Comparison of ENCODE assay signal across 8 cellular contexts in the genomic region with DNA sequence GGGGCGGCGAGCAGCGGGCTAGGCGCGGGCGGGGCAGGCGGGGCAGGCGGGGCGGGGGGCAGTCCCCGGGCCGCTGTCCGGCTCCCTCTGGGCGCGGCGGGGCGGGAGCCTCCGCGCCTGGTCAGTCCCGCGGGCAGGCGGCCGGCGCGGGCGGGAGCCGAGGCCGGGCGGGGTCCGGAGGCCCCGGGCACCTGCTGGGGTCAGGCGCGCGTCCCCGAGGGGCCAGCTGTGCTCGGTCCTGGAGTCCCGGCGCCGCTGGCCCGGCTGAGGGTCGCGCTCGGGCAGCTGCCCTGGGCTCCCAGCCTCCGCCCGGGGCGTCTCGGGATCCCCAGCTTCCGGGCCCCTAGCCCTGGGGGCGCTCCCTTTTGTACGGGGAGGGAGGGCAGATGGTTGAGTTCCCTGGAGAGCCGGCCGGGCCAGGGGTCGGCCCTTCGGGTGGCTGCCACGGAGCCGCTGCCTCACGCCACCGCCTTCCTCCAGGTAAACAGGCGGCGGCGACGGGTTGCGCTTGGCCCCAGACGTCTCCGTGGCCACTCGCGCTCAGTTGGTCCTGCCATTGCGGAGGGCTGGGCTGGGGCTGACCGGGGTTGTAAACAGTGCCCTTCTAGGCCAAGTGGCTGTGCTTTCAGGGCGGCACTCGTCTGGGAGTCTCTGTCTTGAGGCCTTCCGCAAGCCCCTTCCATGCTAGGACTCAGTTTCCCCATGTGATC. TPM values are rescaled to one million over a fixed set of nuclear protein-coding genes. Genes with fewer than 3 reads are reported as not detected.
DNase-seq lines count a peak whose midpoint lies in the region; ATAC-seq and TF ChIP-seq lines count a peak whose summit lies in the region.

No MANE protein-coding gene starts in this region.

- H3K9me3 Mint-ChIP-seq in MCF 10A (ENCODE audit: unreplicated experiment): no peaks in the 10 kb centered on the region
- H3K9me3 Mint-ChIP-seq in stimulated activated naive CD8-positive, alpha-beta T cell treated with anti-CD3 and anti-CD28 coated beads, Interleukin-15, Interleukin-2, amounts not matched to agents 100 ng/mL and 50 ng/mL, for 24 hours: no peaks in the 10 kb centered on the region

- peaks cover 0 to 26% (median 7%) of the 10 kb centered on the region in 4 donors for H3K4me1 ChIP-seq in Peyer's patch

- POLR2A ChIA-PET in MCF 10A (lab: Yijun Ruan, JAX): interaction anchor here (0.8 to 1.4 kb wide), 4 partner anchors 10 to 67 kb away, joined by 3 to 5 read pairs (median 3); a partner anchor contains a TSS

- TF ChIP-seq POLR2A in Peyer's patch (IDR thresholded peaks at IDR 0.05): no peak

- peaks cover 0 to 18% (median 0%) of the 10 kb centered on the region in 3 donors for H3K36me3 ChIP-seq in Peyer's patch

- no peaks in the 10 kb centered on the region for H3K9me3 ChIP-seq in Peyer's patch

- H3K27me3 ChIP-seq in Peyer's patch: no peaks in the 10 kb centered on the region

- H3K4me3 ChIP-seq in Peyer's patch: peak overlapping the region; percentile 79 to 99 (median 88)

- CTCF ChIA-PET in MCF 10A (lab: Yijun Ruan, JAX): interaction anchor here (0.9 to 1.6 kb wide), 3 partner anchors 41 to 76 kb away, joined by 3 to 6 read pairs (median 4); no protein-coding TSS in a partner anchor

- H3K4me1 Mint-ChIP-seq in MCF 10A (ENCODE audit: insufficient read depth, unreplicated experiment): peaks cover 28% of the 10 kb centered on the region
- peaks cover 23% of the 10 kb centered on the region for H3K4me1 Mint-ChIP-seq in stimulated activated naive CD8-positive, alpha-beta T cell treated with anti-CD3 and anti-CD28 coated beads, Interleukin-15, Interleukin-2, amounts not matched to agents 100 ng/mL and 50 ng/mL, for 24 hours (ENCODE audit: low read depth)

- peak overlapping the region; percentile 66 for H3K27ac Mint-ChIP-seq in MCF 10A (ENCODE audit: low read depth, unreplicated experiment)
- peak overlapping the region; percentile 33 for H3K27ac Mint-ChIP-seq in stimulated activated naive CD8-positive, alpha-beta T cell treated with anti-CD3 and anti-CD28 coated beads, Interleukin-15, Interleukin-2, amounts not matched to agents 100 ng/mL and 50 ng/mL, for 24 hours

- peak; percentile 53 for DNase-seq in NCI-H146 (lab: John Stamatoyannopoulos, UW)
- no peak for DNase-seq in NCI-H146 treated with DMSO at 0.1 percent for 48 hours (lab: John Stamatoyannopoulos, UW; ENCODE audit: unreplicated experiment)
- DNase-seq in Peyer's patch: peak; percentile 23 to 69 (median 58)
- peak; percentile 32 for DNase-seq in MCF 10A (ENCODE audit: unreplicated experiment)
- peak; percentile 37 to 69 for DNase-seq in left colon
- DNase-seq in NCI-H1436 treated with DMSO at 0.1 percent for 48 hours (lab: John Stamatoyannopoulos, UW): no peak

- peak overlapping the region; percentile 75 for H3K4me3 Mint-ChIP-seq in MCF 10A (ENCODE audit: unreplicated experiment)
- peak overlapping the region; percentile 82 for H3K4me3 Mint-ChIP-seq in stimulated activated naive CD8-positive, alpha-beta T cell treated with anti-CD3 and anti-CD28 coated beads, Interleukin-15, Interleukin-2, amounts not matched to agents 100 ng/mL and 50 ng/mL, for 24 hours

- intact Hi-C loops in MCF 10A (cut with micrococcal nuclease) (no loop called here), left colon (cut with DNase I, micrococcal nuclease) (no loop called here)

- no TSS peak for BruUV-seq in MCF 10A (replicated peaks; lab: Mats Ljungman, UMichigan)

- H3K27me3 Mint-ChIP-seq in MCF 10A (ENCODE audit: insufficient read depth, unreplicated experiment): no peaks in the 10 kb centered on the region
- H3K27me3 Mint-ChIP-seq in stimulated activated naive CD8-positive, alpha-beta T cell treated with anti-CD3 and anti-CD28 coated beads, Interleukin-15, Interleukin-2, amounts not matched to agents 100 ng/mL and 50 ng/mL, for 24 hours: peaks cover 4% of the 10 kb centered on the region

- ATAC-seq in HG02870 (IDR thresholded peaks at IDR 0.05; ENCODE audit: unreplicated experiment): peak; percentile 30
- ATAC-seq in left colon: peak; percentile 62

- TF ChIP-seq CTCF in Peyer's patch (IDR thresholded peaks at IDR 0.05) (no peak), MCF 10A (IDR thresholded peaks at IDR 0.05; ENCODE audit: unreplicated experiment) (no peak)

- peak overlapping the region; percentile 91 to 96 (median 95) for H3K27ac ChIP-seq in Peyer's patch

- peaks cover 23% of the 10 kb centered on the region for H3K36me3 Mint-ChIP-seq in MCF 10A (ENCODE audit: insufficient read depth, unreplicated experiment)
- H3K36me3 Mint-ChIP-seq in stimulated activated naive CD8-positive, alpha-beta T cell treated with anti-CD3 and anti-CD28 coated beads, Interleukin-15, Interleukin-2, amounts not matched to agents 100 ng/mL and 50 ng/mL, for 24 hours (ENCODE audit: low read depth): peaks cover 10% of the 10 kb centered on the region

RNA-seq across cellular contexts. Expression of a gene that starts 0.5 kb away (rescaled TPM):
- total RNA-seq in Peyer's patch: 10 to 100 TPM in 3 of 4 donors, 1 to 10 TPM in 1; 7.4 to 12.3 (median 10.6) TPM
- 4.6 and 6.9 TPM in 2 replicates for total RNA-seq in MCF 10A (2022)
- 1 to 10 TPM; 6.6 to 9.4 TPM for total RNA-seq in left colon

RNA-seq across cellular contexts. Expression of a gene that starts 53.7 kb away (rescaled TPM):
- total RNA-seq in Peyer's patch (100 to 1,000 TPM in 3 of 4 donors, 10 to 100 TPM in 1; 38.8 to 158 (median 141) TPM), MCF 10A (2022) (2.4 and 3.3 TPM in 2 replicates), left colon (10 to 100 TPM; 32.7 to 46.5 TPM)

RNA-seq across cellular contexts. Expression of a gene that starts 56.1 kb away (rescaled TPM):
- total RNA-seq in Peyer's patch (100 to 1,000 TPM in 1 of 4 donors, 10 to 100 TPM in 3; 11.6 to 141 (median 16.2) TPM), MCF 10A (2022) (32.4 and 44.2 TPM in 2 replicates), left colon (10 to 100 TPM; 15.5 to 17.3 TPM)

Comparison
In these comparisons a context has a peak if more than half of its experiments do, and no peak if none do; other contexts are left out.
1. DNase-seq: peak in NCI-H146 (single experiment), Peyer's patch (3 of 3), MCF 10A (single experiment) and left colon (2 of 2); none in NCI-H146 treated with DMSO at 0.1 percent for 48 hours (single experiment) and NCI-H1436 treated with DMSO at 0.1 percent for 48 hours (single experiment).